In genomic region chr9:128011071-128011817, GRCh38 we compare ENCODE assay signal across 15 cellular contexts. TPM values are rescaled to one million over a fixed set of nuclear protein-coding genes. Genes with fewer than 3 reads are reported as not detected.
DNase-seq lines count a peak whose midpoint lies in the region; ATAC-seq, FAIRE-seq and TF ChIP-seq lines count a peak whose summit lies in the region.
"Had no signal": no experiment of that assay in that cellular context is flagged by ENCODE, and none has a peak within 500 bp of the region (broad histone marks: within the 10 kb centered on the region; RNA-seq: fewer than 3 reads in every experiment).

No MANE protein-coding gene starts in this region.

- H3K9me3 ChIP-seq in heart left ventricle, result peaks cover 0 to 8% (median 1%) of the 10 kb centered on the region in 12 donors
- H3K9me3 ChIP-seq: sigmoid colon had no signal

- H3K36me3 ChIP-seq in GM23338 (ENCODE audit: insufficient read depth) (no peaks in the 10 kb centered on the region), heart left ventricle (no peaks in the 10 kb centered on the region)
- H3K36me3 ChIP-seq: sigmoid colon had no signal

- H3K4me3 Mint-ChIP-seq in GM23338, result no peak overlapping the region
- H3K4me3 Mint-ChIP-seq: activated CD4-positive, alpha-beta T cell treated with anti-CD3 and anti-CD28 coated beads, Interleukin-2, amount 10 ng/mL, durations not matched to agents 24 days and 14 days had no signal

- peak; percentile 82 for ATAC-seq in GM23338
- ATAC-seq in heart left ventricle, result peak in 3 of 4 donors; percentile 38 to 48 (median 42)

- no peaks in the 10 kb centered on the region for H3K9me2 ChIP-seq in GM23338 (ENCODE audit: insufficient read depth)

- H3K4me3 ChIP-seq in GM23338 (no peak overlapping the region), heart left ventricle (no peak overlapping the region)
- H3K4me3 ChIP-seq: sigmoid colon had no signal

- WGBS in heart left ventricle, 4 donors, result 41 to 57% (median 52%) methylated on average over 12 of the region's 12 CpGs

- DNase-seq in GM23338 (ENCODE audit: low spot score), result peak; percentile 44
- peak; percentile 54 for DNase-seq in SKM-1 treated with dmso at 0.1 percent for 144 hours (lab: John Stamatoyannopoulos, UW; ENCODE audit: unreplicated experiment)
- peak in 3 of 5 donors; percentile 26 to 51 (median 29) for DNase-seq in heart left ventricle
- peak; percentile 84 for DNase-seq in posterior vena cava (ENCODE audit: low spot score)
- DNase-seq in stimulated activated naive CD4-positive, alpha-beta T cell (lab: John Stamatoyannopoulos, UW), result no peak
- no peak for DNase-seq in NCI-H82 treated with DMSO at 0.1 percent for 48 hours (lab: John Stamatoyannopoulos, UW; ENCODE audit: unreplicated experiment)
- no peak for DNase-seq in inferior parietal cortex (ENCODE audit: extremely low spot score)
- DNase-seq in D721Med (ENCODE audit: insufficient read length, low spot score), result no peak
- DNase-seq: activated CD4-positive, alpha-beta T cell treated with anti-CD3 and anti-CD28 coated beads, Interleukin-2, amount 10 ng/mL, durations not matched to agents 24 days and 14 days; DND-41; foreskin fibroblast; KG1; SHP77; sigmoid colon had no signal

- peaks cover 8% of the 10 kb centered on the region; the same call in 2 of the 3 replicates for H3K36me3 Mint-ChIP-seq in GM23338 (ENCODE audit: low read depth)

- intact Hi-C loops in heart left ventricle (cut with DNase I) (no loop called here), posterior vena cava (cut with DNase I) (no loop called here)

- no peaks in the 10 kb centered on the region for H3K27me3 ChIP-seq in GM23338 (ENCODE audit: insufficient read depth)
- no peaks in the 10 kb centered on the region for H3K27me3 ChIP-seq in heart left ventricle
- H3K27me3 ChIP-seq: sigmoid colon had no signal

- H2AFZ ChIP-seq in GM23338, result peak overlapping the region; percentile 87; the same call in 1 of the 2 replicates

- H3K4me1 ChIP-seq in GM23338 (ENCODE audit: insufficient read depth), result peaks cover 10% of the 10 kb centered on the region
- peaks cover 0 to 34% (median 9%) of the 10 kb centered on the region in 12 donors for H3K4me1 ChIP-seq in heart left ventricle
- H3K4me1 ChIP-seq: sigmoid colon had no signal

- H3K4me2 ChIP-seq in GM23338, result no peak overlapping the region

- no peaks in the 10 kb centered on the region for H3F3A ChIP-seq in GM23338 (replicated peaks; ENCODE audit: low read depth)

- no peak for FAIRE-seq in D721Med (lab: Jason Lieb, UNC)
- FAIRE-seq: colon had no signal

- no peak for TF ChIP-seq POLR2A in heart left ventricle (IDR thresholded peaks at IDR 0.05)

- H3K27me3 Mint-ChIP-seq in GM23338 (ENCODE audit: insufficient read depth, low read depth, poor library complexity), result peaks cover 5% of the 10 kb centered on the region
- H3K27me3 Mint-ChIP-seq: activated CD4-positive, alpha-beta T cell treated with anti-CD3 and anti-CD28 coated beads, Interleukin-2, amount 10 ng/mL, durations not matched to agents 24 days and 14 days had no signal

- peaks cover 8% of the 10 kb centered on the region for H3K9me3 Mint-ChIP-seq in GM23338

- no peak for TF ChIP-seq CTCF in GM23338 (conservative IDR thresholded peaks at IDR 0.05; ENCODE audit: low read depth in 2 of 2)
- no peak for TF ChIP-seq CTCF in heart left ventricle (IDR thresholded peaks at IDR 0.05)
- no peak for TF ChIP-seq CTCF in D721Med (IDR thresholded peaks at IDR 0.05; ENCODE audit: insufficient read depth, missing control alignments)

- peaks cover 18% of the 10 kb centered on the region for H3K4me1 Mint-ChIP-seq in GM23338

- no peaks in the 10 kb centered on the region for H3K79me2 ChIP-seq in GM23338 (replicated peaks; ENCODE audit: insufficient read depth)

- H3K27ac ChIP-seq in GM23338 (ENCODE audit: low read depth) (no peak overlapping the region), heart left ventricle (no peak overlapping the region)
- H3K27ac ChIP-seq: sigmoid colon had no signal

- H4K20me1 ChIP-seq in GM23338 (replicated peaks; ENCODE audit: insufficient read depth), result no peaks in the 10 kb centered on the region

- H3K27ac Mint-ChIP-seq in GM23338, result no peak overlapping the region
- H3K27ac Mint-ChIP-seq: activated CD4-positive, alpha-beta T cell treated with anti-CD3 and anti-CD28 coated beads, Interleukin-2, amount 10 ng/mL, durations not matched to agents 24 days and 14 days had no signal

TF ChIP-seq in GM23338, 12 proteins besides CTCF, POLR2A, EP300 and RAD21 (continues in another document):
- TF ChIP-seq JUNB (IDR thresholded peaks at IDR 0.05; ENCODE audit: unreplicated experiment), result no peak
- no peak for TF ChIP-seq EZH2phosphoT487 (IDR thresholded peaks at IDR 0.05; ENCODE audit: unreplicated experiment)
- TF ChIP-seq, protein P1, sequence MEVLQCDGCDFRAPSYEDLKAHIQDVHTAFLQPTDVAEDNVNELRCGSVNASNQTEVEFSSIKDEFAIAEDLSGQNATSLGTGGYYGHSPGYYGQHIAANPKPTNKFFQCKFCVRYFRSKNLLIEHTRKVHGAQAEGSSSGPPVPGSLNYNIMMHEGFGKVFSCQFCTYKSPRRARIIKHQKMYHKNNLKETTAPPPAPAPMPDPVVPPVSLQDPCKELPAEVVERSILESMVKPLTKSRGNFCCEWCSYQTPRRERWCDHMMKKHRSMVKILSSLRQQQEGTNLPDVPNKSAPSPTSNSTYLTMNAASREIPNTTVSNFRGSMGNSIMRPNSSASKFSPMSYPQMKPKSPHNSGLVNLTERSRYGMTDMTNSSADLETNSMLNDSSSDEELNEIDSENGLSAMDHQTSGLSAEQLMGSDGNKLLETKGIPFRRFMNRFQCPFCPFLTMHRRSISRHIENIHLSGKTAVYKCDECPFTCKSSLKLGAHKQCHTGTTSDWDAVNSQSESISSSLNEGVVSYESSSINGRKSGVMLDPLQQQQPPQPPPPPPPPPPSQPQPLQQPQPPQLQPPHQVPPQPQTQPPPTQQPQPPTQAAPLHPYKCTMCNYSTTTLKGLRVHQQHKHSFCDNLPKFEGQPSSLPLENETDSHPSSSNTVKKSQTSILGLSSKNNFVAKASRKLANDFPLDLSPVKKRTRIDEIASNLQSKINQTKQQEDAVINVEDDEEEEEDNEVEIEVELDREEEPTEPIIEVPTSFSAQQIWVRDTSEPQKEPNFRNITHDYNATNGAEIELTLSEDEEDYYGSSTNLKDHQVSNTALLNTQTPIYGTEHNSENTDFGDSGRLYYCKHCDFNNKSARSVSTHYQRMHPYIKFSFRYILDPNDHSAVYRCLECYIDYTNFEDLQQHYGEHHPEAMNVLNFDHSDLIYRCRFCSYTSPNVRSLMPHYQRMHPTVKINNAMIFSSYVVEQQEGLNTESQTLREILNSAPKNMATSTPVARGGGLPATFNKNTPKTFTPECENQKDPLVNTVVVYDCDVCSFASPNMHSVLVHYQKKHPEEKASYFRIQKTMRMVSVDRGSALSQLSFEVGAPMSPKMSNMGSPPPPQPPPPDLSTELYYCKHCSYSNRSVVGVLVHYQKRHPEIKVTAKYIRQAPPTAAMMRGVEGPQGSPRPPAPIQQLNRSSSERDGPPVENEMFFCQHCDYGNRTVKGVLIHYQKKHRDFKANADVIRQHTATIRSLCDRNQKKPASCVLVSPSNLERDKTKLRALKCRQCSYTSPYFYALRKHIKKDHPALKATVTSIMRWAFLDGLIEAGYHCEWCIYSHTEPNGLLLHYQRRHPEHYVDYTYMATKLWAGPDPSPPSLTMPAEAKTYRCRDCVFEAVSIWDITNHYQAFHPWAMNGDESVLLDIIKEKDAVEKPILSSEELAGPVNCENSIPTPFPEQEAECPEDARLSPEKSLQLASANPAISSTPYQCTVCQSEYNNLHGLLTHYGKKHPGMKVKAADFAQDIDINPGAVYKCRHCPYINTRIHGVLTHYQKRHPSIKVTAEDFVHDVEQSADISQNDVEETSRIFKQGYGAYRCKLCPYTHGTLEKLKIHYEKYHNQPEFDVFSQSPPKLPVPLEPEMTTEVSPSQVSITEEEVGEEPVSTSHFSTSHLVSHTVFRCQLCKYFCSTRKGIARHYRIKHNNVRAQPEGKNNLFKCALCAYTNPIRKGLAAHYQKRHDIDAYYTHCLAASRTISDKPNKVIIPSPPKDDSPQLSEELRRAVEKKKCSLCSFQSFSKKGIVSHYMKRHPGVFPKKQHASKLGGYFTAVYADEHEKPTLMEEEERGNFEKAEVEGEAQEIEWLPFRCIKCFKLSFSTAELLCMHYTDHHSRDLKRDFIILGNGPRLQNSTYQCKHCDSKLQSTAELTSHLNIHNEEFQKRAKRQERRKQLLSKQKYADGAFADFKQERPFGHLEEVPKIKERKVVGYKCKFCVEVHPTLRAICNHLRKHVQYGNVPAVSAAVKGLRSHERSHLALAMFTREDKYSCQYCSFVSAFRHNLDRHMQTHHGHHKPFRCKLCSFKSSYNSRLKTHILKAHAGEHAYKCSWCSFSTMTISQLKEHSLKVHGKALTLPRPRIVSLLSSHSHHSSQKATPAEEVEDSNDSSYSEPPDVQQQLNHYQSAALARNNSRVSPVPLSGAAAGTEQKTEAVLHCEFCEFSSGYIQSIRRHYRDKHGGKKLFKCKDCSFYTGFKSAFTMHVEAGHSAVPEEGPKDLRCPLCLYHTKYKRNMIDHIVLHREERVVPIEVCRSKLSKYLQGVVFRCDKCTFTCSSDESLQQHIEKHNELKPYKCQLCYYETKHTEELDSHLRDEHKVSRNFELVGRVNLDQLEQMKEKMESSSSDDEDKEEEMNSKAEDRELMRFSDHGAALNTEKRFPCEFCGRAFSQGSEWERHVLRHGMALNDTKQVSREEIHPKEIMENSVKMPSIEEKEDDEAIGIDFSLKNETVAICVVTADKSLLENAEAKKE (CRISPR knock-in tag; IDR thresholded peaks at IDR 0.05), result no peak
- no peak for TF ChIP-seq NANOG (IDR thresholded peaks at IDR 0.05; ENCODE audit: borderline replicate concordance)
- no peak for TF ChIP-seq EZH2 (IDR thresholded peaks at IDR 0.05; ENCODE audit: low read depth, unreplicated experiment)
- TF ChIP-seq ZNF114 (CRISPR knock-in tag; IDR thresholded peaks at IDR 0.05), result no peak

RNA-seq across cellular contexts. Expression of gene EEIG1, which starts 30.5 kb away (rescaled TPM):
- 21.5 and 22.4 TPM in 2 replicates for total RNA-seq in GM23338 (2014; rRNA removed; shearing (Covaris generic))
- polyA plus RNA-seq in GM23338 (2016; fragmentation: Nextera tagmentation; extraction: Ambion mirVana) (11.2 and 11.5 TPM in 2 replicates), heart left ventricle (10 to 100 TPM in 1 of 2 donors, 1 to 10 TPM in 1; 9.2 to 10.4 TPM)
- total RNA-seq in heart left ventricle (10 to 100 TPM in 7 of 9 donors, 1 to 10 TPM in 2; 5.4 to 45.2 (median 24.1) TPM), posterior vena cava (10 to 100 TPM; 54.3 to 56.9 TPM)

RNA-seq across cellular contexts. Expression of gene NAIF1, which starts 55.9 kb away (rescaled TPM):
- 5.5 and 6.7 TPM in 2 replicates for total RNA-seq in GM23338 (2014; rRNA removed; shearing (Covaris generic))
- polyA plus RNA-seq in GM23338 (2016; fragmentation: Nextera tagmentation; extraction: Ambion mirVana) (4.0 and 4.9 TPM in 2 replicates), heart left ventricle (1 to 10 TPM; 4.0 to 5.0 TPM)
- total RNA-seq in heart left ventricle (1 to 10 TPM; 3.5 to 8.9 (median 7.2) TPM), posterior vena cava (1 to 10 TPM; 6.0 to 7.1 TPM)

RNA-seq across cellular contexts. Expression of gene SLC25A25, which starts 56.8 kb away (rescaled TPM):
- 21.2 and 27.0 TPM in 2 replicates for total RNA-seq in GM23338 (2014; rRNA removed; shearing (Covaris generic))
- polyA plus RNA-seq in GM23338 (2016; fragmentation: Nextera tagmentation; extraction: Ambion mirVana), result 6.1 and 7.1 TPM in 2 replicates
- total RNA-seq in heart left ventricle, result 10 to 100 TPM in 3 of 9 donors, 1 to 10 TPM in 6; 3.2 to 15.1 (median 6.7) TPM
- polyA plus RNA-seq in heart left ventricle, result 1 to 10 TPM; 1.7 to 8.8 TPM
- 10 to 100 TPM; 22.9 to 35.2 TPM for total RNA-seq in posterior vena cava

Comparison
In these comparisons a context has a peak if more than half of its experiments do, and no peak if none do; other contexts are left out.
1. DNase-seq: peak in GM23338 (single experiment), SKM-1 treated with dmso at 0.1 percent for 144 hours (single experiment), heart left ventricle (3 of 5) and posterior vena cava (single experiment); none in stimulated activated naive CD4-positive, alpha-beta T cell (0 of 6), NCI-H82 treated with DMSO at 0.1 percent for 48 hours (single experiment), inferior parietal cortex (single experiment) and D721Med (single experiment).